Comparison of ENCODE assay signal across 9 cellular contexts in genomic region chr7:158588085-158588877, GRCh38. TPM values are rescaled to one million over a fixed set of nuclear protein-coding genes. Genes with fewer than 3 reads are reported as not detected.
DNase-seq lines count a peak whose midpoint lies in the region; ATAC-seq, FAIRE-seq and TF ChIP-seq lines count a peak whose summit lies in the region.
"Had no signal": no experiment of that assay in that cellular context is flagged by ENCODE, and none has a peak within 500 bp of the region (broad histone marks: within the 10 kb centered on the region; RNA-seq: fewer than 3 reads in every experiment).

No MANE protein-coding gene starts in this region.

- no peak overlapping the region for H3K23ac ChIP-seq in H1 (ENCODE audit: insufficient read length)

- no peak overlapping the region for H2BK120ac ChIP-seq in H1 (replicated peaks; ENCODE audit: low read depth, low read length)

- H3K18ac ChIP-seq in H1 (ENCODE audit: extremely low read depth, low read length): no peak overlapping the region; the same call in 1 of the 2 replicates

- no peak overlapping the region for H3K4ac ChIP-seq in H1 (replicated peaks; ENCODE audit: insufficient read length, low read depth, low read length)

- no peak overlapping the region for H4K5ac ChIP-seq in H1 (ENCODE audit: insufficient read length, low read depth, low read length)

- peaks cover 2% of the 10 kb centered on the region in 2 experiments; a peak in 1 of 4 replicates for H3K9me3 ChIP-seq in H1 (ENCODE audit: insufficient read depth in 2 of 2, low read depth in 1 of 2, low read length in 1 of 2)

- TF ChIP-seq CTCF in BJ (IDR thresholded peaks at IDR 0.05; ENCODE audit: insufficient read depth, low read depth, low read length) (no peak), H1 (IDR thresholded peaks at IDR 0.05; ENCODE audit: control extremely low read depth in 1 of 3, insufficient read depth in 1 of 3, low read depth in 1 of 3, low read length in 3 of 3) (no peak), omental fat pad (IDR thresholded peaks at IDR 0.05) (no peak)

- TF ChIP-seq POLR2A in H1 (IDR thresholded peaks at IDR 0.05; ENCODE audit: control extremely low read depth in 1 of 2, low read depth in 2 of 2, low read length in 2 of 2) (no peak), H54 (IDR thresholded peaks at IDR 0.05; ENCODE audit: low read depth, low read length) (no peak)

- H2BK15ac ChIP-seq in H1 (ENCODE audit: low read length): no peak overlapping the region

- FAIRE-seq in H1 (lab: Jason Lieb, UNC) (no peak), H54 (lab: Jason Lieb, UNC) (no peak)
- FAIRE-seq: GM12891 had no signal

- H2BK5ac ChIP-seq in H1 (ENCODE audit: low read depth, low read length): no peak overlapping the region

- H4K20me1 ChIP-seq in H1 (replicated peaks in 1 of 2; ENCODE audit: control insufficient read depth in 1 of 2, insufficient read depth in 2 of 2, low read length in 2 of 2): peaks cover 5 to 6% of the 10 kb centered on the region in 2 experiments

- H2BK12ac ChIP-seq in H1 (ENCODE audit: low read depth, low read length): no peak overlapping the region

- no peak for DNase-seq in BJ (ENCODE audit: low read depth)
- peak in 1 of 2 experiments; percentile 66 for DNase-seq in H1 (ENCODE audit: low read depth in 1 of 2, low spot score in 2 of 2)
- DNase-seq in omental fat pad (ENCODE audit: low spot score): no peak
- DNase-seq in NCI-H1048 (lab: John Stamatoyannopoulos, UW): no peak
- DNase-seq in H54 (ENCODE audit: insufficient read length, low spot score): no peak
- no peak for DNase-seq in RPMI8226

- peak overlapping the region; percentile 71; the same call in 1 of the 2 replicates for H4K8ac ChIP-seq in H1 (ENCODE audit: extremely low read depth, insufficient read depth, low read length)

- no peak overlapping the region for H3K9ac ChIP-seq in H1 (replicated peaks in 1 of 4; ENCODE audit: extremely low read depth in 1 of 4, low read depth in 3 of 4, low read length in 3 of 4)

- no peak overlapping the region for H2AFZ ChIP-seq in H1 (ENCODE audit: low read length)

- H3K4me1 ChIP-seq in H1 (replicated peaks in 1 of 4; ENCODE audit: control insufficient read depth in 3 of 4, insufficient read depth in 4 of 4, low read length in 3 of 4): peaks cover 0 to 10% (median 5%) of the 10 kb centered on the region in 4 experiments; a peak in 5 of 7 replicates

- H3K27ac ChIP-seq in H1 (ENCODE audit: low read depth, low read length): no peak overlapping the region

- H3K27me3 ChIP-seq in BJ (ENCODE audit: control insufficient read depth, insufficient read depth, low read length): peaks cover 10% of the 10 kb centered on the region
- peaks cover 34 to 72% (median 62%) of the 10 kb centered on the region in 4 experiments for H3K27me3 ChIP-seq in H1 (replicated peaks in 1 of 4; ENCODE audit: control insufficient read depth in 3 of 4, extremely low read depth in 1 of 4, insufficient read depth in 3 of 4, low read length in 3 of 4)

- POLR2A ChIA-PET in BJ (lab: Charles Lee) (no interaction called here), H1 (lab: Charles Lee; ENCODE audit: partially characterized antibody) (interaction anchor here (0.7 to 0.9 kb wide), 2 partner anchors 24 to 35 kb away, joined by 3 read pairs; no protein-coding TSS in a partner anchor)

- H3K36me3 ChIP-seq in BJ (ENCODE audit: control insufficient read depth, insufficient read depth, low read length) (no peaks in the 10 kb centered on the region), H1 (ENCODE audit: control insufficient read depth in 2 of 4, insufficient read depth in 4 of 4, low read length in 3 of 4) (no peaks in the 10 kb centered on the region)

- TF ChIP-seq RAD21 in H1 (IDR thresholded peaks at IDR 0.05 in 1 of 2, conservative IDR thresholded peaks at IDR 0.05 in 1 of 2; ENCODE audit: low read depth in 2 of 2, low read length in 2 of 2): no peak

- no peak overlapping the region for H3K56ac ChIP-seq in H1 (replicated peaks; ENCODE audit: insufficient read length, low read depth, low read length)

- TF ChIP-seq EP300 in H1 (IDR thresholded peaks at IDR 0.05; ENCODE audit: borderline replicate concordance in 1 of 2, low read depth in 2 of 2, low read length in 2 of 2): no peak

- no peak overlapping the region for H4K91ac ChIP-seq in H1 (replicated peaks; ENCODE audit: insufficient read length, low read length)

- no peaks in the 10 kb centered on the region for H3K79me2 ChIP-seq in H1 (ENCODE audit: control insufficient read depth in 1 of 2, insufficient read depth in 2 of 2, low read length in 2 of 2)

- H3K79me1 ChIP-seq in H1 (ENCODE audit: low read depth, low read length): no peaks in the 10 kb centered on the region

- H2BK20ac ChIP-seq in H1 (ENCODE audit: low read length): no peak overlapping the region

- H3K4me3 ChIP-seq in BJ (ENCODE audit: low read depth, low read length) (peak overlapping the region; percentile 46), H1 (ENCODE audit: extremely low read depth in 1 of 4, insufficient read depth in 2 of 4, low read depth in 3 of 4, low read length in 4 of 4) (peak overlapping the region; percentile 27 to 66 (median 28); a peak in 7 of 8 replicates)

- WGBS in H1 (ENCODE audit: extremely low coverage in 1 of 2, insufficient coverage in 1 of 2, insufficient read length in 1 of 2, insufficient replicate concordance in 2 of 2, low coverage in 1 of 2, low lambda C conversion rate in 2 of 2, missing lambda C conversion rate in 1 of 2), 2 experiments: 40% methylated on average over 15 of the region's 63 CpGs; no CpG with 5 or more reads in 1 of the 2 experiments

- no peak overlapping the region for H2AK5ac ChIP-seq in H1 (ENCODE audit: low read depth, low read length)

- CTCF ChIA-PET in BJ (lab: Yijun Ruan, JAX) (no interaction called here), H1 (lab: Charles Lee; ENCODE audit: partially characterized antibody) (no interaction called here)

- no peak overlapping the region for H3K14ac ChIP-seq in H1 (ENCODE audit: insufficient read length)

- peak; percentile 22 for ATAC-seq in HG02588 (IDR thresholded peaks at IDR 0.05; ENCODE audit: unreplicated experiment)
- ATAC-seq in omental fat pad (ENCODE audit: low FRiP score): peak; percentile 21
- no peak for ATAC-seq in GM21390 (IDR thresholded peaks at IDR 0.05; ENCODE audit: unreplicated experiment)

- H3K4me2 ChIP-seq in H1 (ENCODE audit: insufficient read depth in 1 of 2, low read depth in 2 of 2, low read length in 2 of 2): peak overlapping the region; percentile 35 to 85; a peak in 3 of 4 replicates

- peaks cover 7% of the 10 kb centered on the region; the same call in 1 of the 2 replicates for H3K23me2 ChIP-seq in H1 (ENCODE audit: low read depth, low read length)

TF ChIP-seq in H1, 55 proteins besides CTCF, POLR2A, EP300 and RAD21 (continues in another document):
- TF ChIP-seq CBX5 (IDR thresholded peaks at IDR 0.05; ENCODE audit: low read depth, low read length) (no peak), BACH1 (IDR thresholded peaks at IDR 0.05; ENCODE audit: low read length) (no peak), HDAC2 (IDR thresholded peaks at IDR 0.05; ENCODE audit: borderline replicate concordance in 1 of 2, low read depth in 2 of 2, low read length in 2 of 2) (no peak), NRF1 (IDR thresholded peaks at IDR 0.05; ENCODE audit: low read depth, low read length) (no peak)

RNA-seq across cellular contexts. Expression of gene PTPRN2, which starts 0.7 kb away (rescaled TPM):
- 0.20 and 0.31 TPM in 2 replicates for polyA plus RNA-seq in BJ (2011; rRNA removed)
- 0.05 and 0.24 TPM in 2 replicates for polyA minus RNA-seq in BJ (2011; rRNA and poly(A)+ RNA removed)
- total RNA-seq in H1 (2021; fragmentation: NEBNext Ultra II Directional; extraction: Animal tissue kit (Norgen Biotek cat#: 25700)): 3.6 and 4.5 TPM in 2 replicates
- polyA plus RNA-seq in H1 (2011; rRNA removed): 2.6 and 4.9 TPM in 2 replicates
- 3.7 TPM for polyA plus RNA-seq in H1 (2011; cell fraction: cytosol; rRNA removed)
- polyA plus RNA-seq in H1 (2011; cell fraction: nucleus; rRNA removed): 5.5 TPM
- 1.3 to 2.3 TPM (median 1.8 TPM) in 4 replicates for polyA plus RNA-seq in H1 (2012, experiment 1 of 2)
- 1.4 TPM for polyA plus RNA-seq in H1 (2012, experiment 2 of 2)
- 1.4 TPM for polyA plus RNA-seq in H1 (2013, experiment 1 of 2)
- 1.5 TPM for polyA plus RNA-seq in H1 (2013, experiment 2 of 2)
- polyA minus RNA-seq in H1 (2011; rRNA and poly(A)+ RNA removed): 3.4 and 3.5 TPM in 2 replicates
- 4.8 TPM for polyA minus RNA-seq in H1 (2011; cell fraction: cytosol; rRNA and poly(A)+ RNA removed)
- 7.4 TPM for polyA minus RNA-seq in H1 (2011; cell fraction: nucleus; rRNA and poly(A)+ RNA removed)
- 1 to 10 TPM; 2.0 to 9.5 (median 2.6) TPM for total RNA-seq in omental fat pad
